ENCODE assay signal across 23 cellular contexts in the genomic region with DNA sequence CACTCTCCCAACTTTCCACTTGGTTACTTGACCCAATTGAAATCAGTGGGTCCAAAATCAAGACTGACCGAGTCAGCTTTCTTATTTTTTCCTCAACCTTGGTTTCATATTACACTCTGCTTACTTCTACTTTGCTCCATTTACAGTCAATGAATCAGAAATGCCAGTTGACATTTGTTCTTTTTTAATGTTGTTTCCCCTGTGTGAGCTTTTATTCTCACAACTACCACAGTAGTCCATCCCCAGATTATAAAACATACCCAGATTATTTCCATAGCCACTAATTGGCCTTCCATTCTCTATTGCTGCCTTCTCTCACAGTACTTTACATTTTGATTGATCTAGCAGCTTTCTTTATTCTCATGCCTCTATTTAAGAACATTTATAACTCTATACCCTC. TPM values are rescaled to one million over a fixed set of nuclear protein-coding genes. Genes with fewer than 3 reads are reported as not detected.
DNase-seq lines count a peak whose midpoint lies in the region; ATAC-seq and TF ChIP-seq lines count a peak whose summit lies in the region.
"Had no signal": no experiment of that assay in that cellular context is flagged by ENCODE, and none has a peak within 500 bp of the region (broad histone marks: within the 10 kb centered on the region; RNA-seq: fewer than 3 reads in every experiment).

No MANE protein-coding gene starts in this region.

- CTCF ChIA-PET in HEK293T (lab: Yijun Ruan, JAX): no interaction called here
- CTCF ChIA-PET in T-cell (lab: Charles Lee): no interaction called here

- H3K27me3 ChIP-seq in neural progenitor cell: no peaks in the 10 kb centered on the region
- H3K27me3 ChIP-seq: BE2C had no signal

- H3K4me3 ChIP-seq in fibroblast of mammary gland (ENCODE audit: control insufficient read depth, low read depth, low read length) (no peak overlapping the region), neural progenitor cell (no peak overlapping the region)
- H3K4me3 ChIP-seq: GM23248 had no signal

- H3K27ac Mint-ChIP-seq in T-helper 17 cell (peak overlapping the region; percentile 70), neural progenitor cell (no peak overlapping the region), T-cell (peak overlapping the region in 1 of 2 donors; percentile 4)
- H3K27ac Mint-ChIP-seq: CD4-positive, CD25-positive, alpha-beta regulatory T cell; IgD-negative memory B cell had no signal

- H3K9me3 ChIP-seq in T-helper 17 cell (ENCODE audit: control insufficient read depth, low read length, poor library complexity, severe bottlenecking): no peaks in the 10 kb centered on the region
- no peaks in the 10 kb centered on the region for H3K9me3 ChIP-seq in neural progenitor cell (ENCODE audit: low read depth)
- H3K9me3 ChIP-seq: BE2C, Caco-2, SK-N-SH had no signal

- peaks cover 75% of the 10 kb centered on the region for H3F3A ChIP-seq in neural progenitor cell (ENCODE audit: low read depth)

- ATAC-seq in T-helper 17 cell: no peak
- ATAC-seq in T-cell (replicated peaks in 1 of 4): no peak
- ATAC-seq: HCT116 had no signal

- peak overlapping the region; percentile 73 for H3K4me2 ChIP-seq in neural progenitor cell
- H3K4me2 ChIP-seq: SK-N-SH had no signal

- H3K27ac ChIP-seq in neural progenitor cell: peak overlapping the region; percentile 96
- H3K27ac ChIP-seq: GM23248 had no signal

- DNase-seq in HEK293T (ENCODE audit: extremely low spot score) (no peak), T-helper 17 cell (no peak), fibroblast of mammary gland (ENCODE audit: low read depth) (peak; percentile 13), neural progenitor cell (ENCODE audit: low spot score) (no peak), SW 1271 (lab: John Stamatoyannopoulos, UW) (no peak), COLO668 (lab: John Stamatoyannopoulos, UW; ENCODE audit: unreplicated experiment) (no peak), T-cell (no peak)
- no peak for DNase-seq in stimulated activated CD8-positive, alpha-beta memory T cell treated with anti-CD3 and anti-CD28 coated beads, Interleukin-4, amount 100 ng/mL, for 48 hours
- DNase-seq: BE2C; Caco-2; CD4-positive, CD25-positive, alpha-beta regulatory T cell; GF-D8; GM23248; NCI-H1105; NCI-H1694; NCI-H2081 treated with DMSO at 0.1 percent for 48 hours; NCI-H446 treated with DMSO at 0.1 percent for 48 hours; NCI-H748 treated with DMSO at 0.1 percent for 48 hours; RPMI8226; SHP77 treated with DMSO at 0.1 percent for 48 hours; SK-N-SH had no signal

- H3K79me2 ChIP-seq in neural progenitor cell (ENCODE audit: low read depth): peaks cover 20% of the 10 kb centered on the region

- no peak overlapping the region for H3K9ac ChIP-seq in neural progenitor cell
- H3K9ac ChIP-seq: GM23248, SK-N-SH had no signal

- H3K4me3 Mint-ChIP-seq in T-helper 17 cell: no peak overlapping the region
- no peak overlapping the region for H3K4me3 Mint-ChIP-seq in neural progenitor cell
- no peak overlapping the region for H3K4me3 Mint-ChIP-seq in T-cell
- H3K4me3 Mint-ChIP-seq: CD4-positive, CD25-positive, alpha-beta regulatory T cell; IgD-negative memory B cell had no signal

- peaks cover 90% of the 10 kb centered on the region for H3K4me1 ChIP-seq in neural progenitor cell
- H3K4me1 ChIP-seq: BE2C, Caco-2 had no signal

- H4K20me1 ChIP-seq in neural progenitor cell (ENCODE audit: low read depth): no peaks in the 10 kb centered on the region

- no peak overlapping the region for H2AFZ ChIP-seq in neural progenitor cell (replicated peaks)
- H2AFZ ChIP-seq: GM23248 had no signal

- POLR2A ChIA-PET in HEK293T (lab: Yijun Ruan, JAX): no interaction called here
- POLR2A ChIA-PET in T-cell (lab: Charles Lee): interaction anchor here in 1 of 2 donors (0.6 kb wide), 1 partner anchor 65 kb away, joined by 8 read pairs; no protein-coding TSS in a partner anchor

- peaks cover 2% of the 10 kb centered on the region for H3K4me1 Mint-ChIP-seq in T-helper 17 cell
- peaks cover 76% of the 10 kb centered on the region for H3K4me1 Mint-ChIP-seq in neural progenitor cell
- no peaks in the 10 kb centered on the region for H3K4me1 Mint-ChIP-seq in T-cell
- H3K4me1 Mint-ChIP-seq: IgD-negative memory B cell had no signal

- H3K9me3 Mint-ChIP-seq in neural progenitor cell (peaks cover 3% of the 10 kb centered on the region), T-cell (no peaks in the 10 kb centered on the region)
- H3K9me3 Mint-ChIP-seq: CD4-positive, CD25-positive, alpha-beta regulatory T cell; IgD-negative memory B cell had no signal

- H3K27me3 Mint-ChIP-seq in T-helper 17 cell (no peaks in the 10 kb centered on the region), neural progenitor cell (ENCODE audit: insufficient read depth, low read depth) (no peaks in the 10 kb centered on the region), T-cell (no peaks in the 10 kb centered on the region)
- H3K27me3 Mint-ChIP-seq: CD4-positive, CD25-positive, alpha-beta regulatory T cell; IgD-negative memory B cell had no signal

- no peak for TF ChIP-seq CTCF in fibroblast of mammary gland (conservative IDR thresholded peaks at IDR 0.05; ENCODE audit: control insufficient read depth, insufficient read depth, low read depth, low read length)
- TF ChIP-seq CTCF in neural progenitor cell (IDR thresholded peaks at IDR 0.05): no peak

- no peaks in the 10 kb centered on the region for H3K36me3 Mint-ChIP-seq in T-helper 17 cell (ENCODE audit: low read depth)
- H3K36me3 Mint-ChIP-seq in neural progenitor cell: peaks cover 16% of the 10 kb centered on the region
- H3K36me3 Mint-ChIP-seq in T-cell: peaks cover 27% of the 10 kb centered on the region

- no peaks in the 10 kb centered on the region for H3K36me3 ChIP-seq in neural progenitor cell
- H3K36me3 ChIP-seq: BE2C had no signal

TF ChIP-seq in HEK293T, 16 proteins besides CTCF, POLR2A, EP300 and RAD21:
- TF ChIP-seq, protein P1, sequence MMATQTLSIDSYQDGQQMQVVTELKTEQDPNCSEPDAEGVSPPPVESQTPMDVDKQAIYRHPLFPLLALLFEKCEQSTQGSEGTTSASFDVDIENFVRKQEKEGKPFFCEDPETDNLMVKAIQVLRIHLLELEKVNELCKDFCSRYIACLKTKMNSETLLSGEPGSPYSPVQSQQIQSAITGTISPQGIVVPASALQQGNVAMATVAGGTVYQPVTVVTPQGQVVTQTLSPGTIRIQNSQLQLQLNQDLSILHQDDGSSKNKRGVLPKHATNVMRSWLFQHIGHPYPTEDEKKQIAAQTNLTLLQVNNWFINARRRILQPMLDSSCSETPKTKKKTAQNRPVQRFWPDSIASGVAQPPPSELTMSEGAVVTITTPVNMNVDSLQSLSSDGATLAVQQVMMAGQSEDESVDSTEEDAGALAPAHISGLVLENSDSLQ (IDR thresholded peaks at IDR 0.05): peak; percentile 65; the same call in 1 of the 2 replicates
- no peak for TF ChIP-seq FOXA1 (IDR thresholded peaks at IDR 0.05)

RNA-seq across cellular contexts. Expression of a gene that starts 50.0 kb away (rescaled TPM):
- total RNA-seq in T-helper 17 cell (10 to 100 TPM; 10.3 to 14.8 TPM), neural progenitor cell (ENCODE audit: low replicate concordance) (52.2 and 80.9 TPM in 2 replicates), T-cell (10 to 100 TPM; 15.0 to 23.4 (median 18.4) TPM)

RNA-seq across cellular contexts. Expression of a gene that starts 50.1 kb away (rescaled TPM):
- total RNA-seq in T-helper 17 cell (under 1 TPM; 0.21 to 0.45 TPM), neural progenitor cell (ENCODE audit: low replicate concordance) (3.4 and 5.0 TPM in 2 replicates), T-cell (1 to 10 TPM in 1 of 5 donors, under 1 TPM in 3, not detected in 1; 0.09 to 1.0 (median 0.22) TPM)
- total RNA-seq: Caco-2; CD4-positive, CD25-positive, alpha-beta regulatory T cell; GM23248 had no signal
